Comparison of ENCODE assay signal across 1 cellular context in the genomic region with DNA sequence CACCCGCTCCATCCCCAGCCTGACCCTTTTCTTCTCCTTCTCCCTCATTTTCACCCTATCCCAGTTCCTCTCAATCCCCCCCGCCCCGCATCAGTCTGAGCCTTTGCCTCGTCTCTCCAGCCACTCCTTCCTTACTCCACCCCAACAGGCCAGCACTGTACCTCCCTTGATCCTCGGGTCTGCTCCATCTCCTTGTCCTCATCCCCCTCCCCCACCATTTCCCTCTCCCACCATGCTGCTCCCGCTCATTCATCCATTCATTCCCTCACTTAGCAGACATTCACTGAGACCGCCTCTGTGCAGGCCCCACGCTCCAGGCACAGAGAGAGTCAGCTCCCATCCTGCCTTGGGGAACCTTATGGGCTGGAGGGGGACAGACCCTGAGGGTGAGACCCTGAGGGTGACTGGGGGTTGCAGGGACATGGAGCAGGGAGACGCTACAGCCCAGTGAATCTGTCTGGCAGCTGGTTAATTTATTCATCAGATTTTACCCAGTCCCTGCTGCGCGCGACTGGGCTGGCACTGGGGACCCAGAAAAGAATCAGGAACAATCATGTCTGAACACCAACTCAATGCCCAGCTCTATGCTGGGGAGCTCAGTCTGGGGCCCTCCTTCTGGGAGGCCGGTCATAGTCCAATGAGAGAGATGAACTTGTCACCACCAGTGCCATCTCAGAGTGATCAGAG.
TF ChIP-seq lines count a peak whose summit lies in the region.

No MANE protein-coding gene starts in this region.

TF ChIP-seq in HEK293, 187 proteins besides CTCF, POLR2A, EP300 and RAD21 (continued from another document):
- TF ChIP-seq, protein P1, sequence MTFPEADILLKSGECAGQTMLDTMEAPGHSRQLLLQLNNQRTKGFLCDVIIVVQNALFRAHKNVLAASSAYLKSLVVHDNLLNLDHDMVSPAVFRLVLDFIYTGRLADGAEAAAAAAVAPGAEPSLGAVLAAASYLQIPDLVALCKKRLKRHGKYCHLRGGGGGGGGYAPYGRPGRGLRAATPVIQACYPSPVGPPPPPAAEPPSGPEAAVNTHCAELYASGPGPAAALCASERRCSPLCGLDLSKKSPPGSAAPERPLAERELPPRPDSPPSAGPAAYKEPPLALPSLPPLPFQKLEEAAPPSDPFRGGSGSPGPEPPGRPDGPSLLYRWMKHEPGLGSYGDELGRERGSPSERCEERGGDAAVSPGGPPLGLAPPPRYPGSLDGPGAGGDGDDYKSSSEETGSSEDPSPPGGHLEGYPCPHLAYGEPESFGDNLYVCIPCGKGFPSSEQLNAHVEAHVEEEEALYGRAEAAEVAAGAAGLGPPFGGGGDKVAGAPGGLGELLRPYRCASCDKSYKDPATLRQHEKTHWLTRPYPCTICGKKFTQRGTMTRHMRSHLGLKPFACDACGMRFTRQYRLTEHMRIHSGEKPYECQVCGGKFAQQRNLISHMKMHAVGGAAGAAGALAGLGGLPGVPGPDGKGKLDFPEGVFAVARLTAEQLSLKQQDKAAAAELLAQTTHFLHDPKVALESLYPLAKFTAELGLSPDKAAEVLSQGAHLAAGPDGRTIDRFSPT (tag by site-specific recombination; IDR thresholded peaks at IDR 0.05) = no peak
- TF ChIP-seq ZNF146 (tag by site-specific recombination; IDR thresholded peaks at IDR 0.05) (0 out of 2 replicates have a peak, but pooled peaks have one; percentile 2), ZNF560 (tag by site-specific recombination; IDR thresholded peaks at IDR 0.05; ENCODE audit: borderline replicate concordance) (no peak)
- TF ChIP-seq, protein P2, sequence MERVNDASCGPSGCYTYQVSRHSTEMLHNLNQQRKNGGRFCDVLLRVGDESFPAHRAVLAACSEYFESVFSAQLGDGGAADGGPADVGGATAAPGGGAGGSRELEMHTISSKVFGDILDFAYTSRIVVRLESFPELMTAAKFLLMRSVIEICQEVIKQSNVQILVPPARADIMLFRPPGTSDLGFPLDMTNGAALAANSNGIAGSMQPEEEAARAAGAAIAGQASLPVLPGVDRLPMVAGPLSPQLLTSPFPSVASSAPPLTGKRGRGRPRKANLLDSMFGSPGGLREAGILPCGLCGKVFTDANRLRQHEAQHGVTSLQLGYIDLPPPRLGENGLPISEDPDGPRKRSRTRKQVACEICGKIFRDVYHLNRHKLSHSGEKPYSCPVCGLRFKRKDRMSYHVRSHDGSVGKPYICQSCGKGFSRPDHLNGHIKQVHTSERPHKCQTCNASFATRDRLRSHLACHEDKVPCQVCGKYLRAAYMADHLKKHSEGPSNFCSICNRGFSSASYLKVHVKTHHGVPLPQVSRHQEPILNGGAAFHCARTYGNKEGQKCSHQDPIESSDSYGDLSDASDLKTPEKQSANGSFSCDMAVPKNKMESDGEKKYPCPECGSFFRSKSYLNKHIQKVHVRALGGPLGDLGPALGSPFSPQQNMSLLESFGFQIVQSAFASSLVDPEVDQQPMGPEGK (tag by site-specific recombination; IDR thresholded peaks at IDR 0.05) = peak; percentile 6
